ENCODE assay signal across 9 cellular contexts in genomic region chr21:45549670-45550463, GRCh38. TPM values are rescaled to one million over a fixed set of nuclear protein-coding genes. Genes with fewer than 3 reads are reported as not detected.
A peak's percentile ranks its signal among the peaks of the same experiment; 100 is the strongest.
DNase-seq lines count a peak whose midpoint lies in the region; ATAC-seq and TF ChIP-seq lines count a peak whose summit lies in the region.
"Had no signal": no experiment of that assay in that cellular context is flagged by ENCODE, and none has a peak within 500 bp of the region (broad histone marks: within the 10 kb centered on the region; RNA-seq: fewer than 3 reads in every experiment).

No MANE protein-coding gene starts in this region.

- no peaks in the 10 kb centered on the region for H3K36me3 ChIP-seq in CD8-positive, alpha-beta memory T cell (ENCODE audit: insufficient read depth, low read length)
- H3K36me3 ChIP-seq in muscle layer of duodenum (ENCODE audit: control insufficient read depth in 1 of 2, insufficient read depth in 2 of 2, low read length in 2 of 2) (no peaks in the 10 kb centered on the region), breast epithelium (no peaks in the 10 kb centered on the region)

- H3K27me3 ChIP-seq in CD8-positive, alpha-beta memory T cell (ENCODE audit: insufficient read depth, low read length, poor library complexity, severe bottlenecking), result no peaks in the 10 kb centered on the region
- H3K27me3 ChIP-seq in muscle layer of duodenum (ENCODE audit: low read depth, low read length) (no peaks in the 10 kb centered on the region), breast epithelium (peaks cover 0 to 3% of the 10 kb centered on the region in 2 donors)

- intact Hi-C loops in breast epithelium (cut with DNase I; ENCODE audit: low total_unique reads), result loop anchor here (10.0 kb wide), 1 partner anchor 685 kb away; no protein-coding TSS in a partner anchor

- TF ChIP-seq CTCF in breast epithelium (IDR thresholded peaks at IDR 0.05), result no peak

- no peak for TF ChIP-seq POLR2A in breast epithelium (IDR thresholded peaks at IDR 0.05)

- DNase-seq in CD8-positive, alpha-beta memory T cell, result peak in 1 of 5 donors; percentile 42
- DNase-seq in UCSD-AML1 (lab: John Stamatoyannopoulos, UW; ENCODE audit: unreplicated experiment) (peak; percentile 54), occipital lobe (lab: John Stamatoyannopoulos, UW) (no peak), breast epithelium (ENCODE audit: low spot score in 2 of 2) (no peak)
- DNase-seq: NCI-H1436 treated with DMSO at 0.1 percent for 48 hours had no signal

- ATAC-seq in GM18498 (IDR thresholded peaks at IDR 0.05; ENCODE audit: unreplicated experiment) (peak; percentile 36), HG02884 (IDR thresholded peaks at IDR 0.05; ENCODE audit: unreplicated experiment) (no peak), HG03025 (IDR thresholded peaks at IDR 0.05; ENCODE audit: low FRiP score, unreplicated experiment) (no peak)

- POLR2A ChIA-PET in CD8-positive, alpha-beta memory T cell (lab: Charles Lee), result no interaction called here

- H3K4me1 Mint-ChIP-seq in CD8-positive, alpha-beta memory T cell, result peaks cover 26 to 41% (median 33%) of the 10 kb centered on the region in 3 donors

- no peaks in the 10 kb centered on the region for H3K9me3 Mint-ChIP-seq in CD8-positive, alpha-beta memory T cell

- peaks cover 31% of the 10 kb centered on the region for H3K4me1 ChIP-seq in CD8-positive, alpha-beta memory T cell (ENCODE audit: insufficient read depth, low read length)
- H3K4me1 ChIP-seq in muscle layer of duodenum (ENCODE audit: control insufficient read depth in 1 of 2, insufficient read depth in 2 of 2, low read length in 2 of 2) (peaks cover 3% of the 10 kb centered on the region in 2 donors), breast epithelium (no peaks in the 10 kb centered on the region)

- peak overlapping the region; percentile 1 for H3K4me3 ChIP-seq in CD8-positive, alpha-beta memory T cell (ENCODE audit: low read length)
- no peak overlapping the region for H3K4me3 ChIP-seq in muscle layer of duodenum (ENCODE audit: low read depth in 1 of 2, low read length in 2 of 2)
- no peak overlapping the region for H3K4me3 ChIP-seq in breast epithelium

- H3K9me3 ChIP-seq in CD8-positive, alpha-beta memory T cell (ENCODE audit: low read length), result no peaks in the 10 kb centered on the region
- H3K9me3 ChIP-seq in muscle layer of duodenum (ENCODE audit: control insufficient read depth in 1 of 2, low read length in 2 of 2), result no peaks in the 10 kb centered on the region
- no peaks in the 10 kb centered on the region for H3K9me3 ChIP-seq in breast epithelium

- CTCF ChIA-PET in CD8-positive, alpha-beta memory T cell (lab: Charles Lee), result no interaction called here

- peak overlapping the region in 2 of 8 donors; percentile 32 to 46 for H3K27ac Mint-ChIP-seq in CD8-positive, alpha-beta memory T cell

- H3K36me3 Mint-ChIP-seq in CD8-positive, alpha-beta memory T cell, result peaks cover 0 to 3% (median 0%) of the 10 kb centered on the region in 3 donors

- peak overlapping the region in 4 of 7 donors; percentile 44 to 66 (median 56) for H3K4me3 Mint-ChIP-seq in CD8-positive, alpha-beta memory T cell

- H3K27ac ChIP-seq in CD8-positive, alpha-beta memory T cell (ENCODE audit: low read depth, low read length), result no peak overlapping the region
- H3K27ac ChIP-seq in muscle layer of duodenum (ENCODE audit: low read length) (peak overlapping the region; percentile 39), breast epithelium (no peak overlapping the region)

- no peaks in the 10 kb centered on the region for H3K27me3 Mint-ChIP-seq in CD8-positive, alpha-beta memory T cell

RNA-seq across cellular contexts. Expression of gene SLC19A1, which starts 7.6 kb away (rescaled TPM):
- 10 to 100 TPM; 55.7 to 66.8 TPM for total RNA-seq in CD8-positive, alpha-beta memory T cell
- 7.0 TPM for polyA plus RNA-seq in CD8-positive, alpha-beta memory T cell
- 10.8 TPM for total RNA-seq in occipital lobe
- total RNA-seq in breast epithelium, result 1 to 10 TPM; 5.6 to 6.7 (median 6.6) TPM
